ENCODE assay signal across 1 cellular context in genomic region chr6:73665686-73666319, GRCh38.
TF ChIP-seq lines count a peak whose summit lies in the region.

No MANE protein-coding gene starts in this region.

TF ChIP-seq in SK-N-SH treated with all-trans-retinoic acid at 6 μM for 48 hours, 23 proteins besides CTCF, POLR2A, EP300 and RAD21 (continued from another document):
- TF ChIP-seq, protein P1, sequence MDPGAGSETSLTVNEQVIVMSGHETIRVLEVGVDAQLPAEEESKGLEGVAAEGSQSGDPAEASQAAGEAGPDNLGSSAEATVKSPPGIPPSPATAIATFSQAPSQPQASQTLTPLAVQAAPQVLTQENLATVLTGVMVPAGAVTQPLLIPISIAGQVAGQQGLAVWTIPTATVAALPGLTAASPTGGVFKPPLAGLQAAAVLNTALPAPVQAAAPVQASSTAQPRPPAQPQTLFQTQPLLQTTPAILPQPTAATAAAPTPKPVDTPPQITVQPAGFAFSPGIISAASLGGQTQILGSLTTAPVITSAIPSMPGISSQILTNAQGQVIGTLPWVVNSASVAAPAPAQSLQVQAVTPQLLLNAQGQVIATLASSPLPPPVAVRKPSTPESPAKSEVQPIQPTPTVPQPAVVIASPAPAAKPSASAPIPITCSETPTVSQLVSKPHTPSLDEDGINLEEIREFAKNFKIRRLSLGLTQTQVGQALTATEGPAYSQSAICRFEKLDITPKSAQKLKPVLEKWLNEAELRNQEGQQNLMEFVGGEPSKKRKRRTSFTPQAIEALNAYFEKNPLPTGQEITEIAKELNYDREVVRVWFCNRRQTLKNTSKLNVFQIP (CRISPR knock-in tag; IDR thresholded peaks at IDR 0.05; ENCODE audit: borderline replicate concordance, low read depth), result no peak
- TF ChIP-seq, protein P2, sequence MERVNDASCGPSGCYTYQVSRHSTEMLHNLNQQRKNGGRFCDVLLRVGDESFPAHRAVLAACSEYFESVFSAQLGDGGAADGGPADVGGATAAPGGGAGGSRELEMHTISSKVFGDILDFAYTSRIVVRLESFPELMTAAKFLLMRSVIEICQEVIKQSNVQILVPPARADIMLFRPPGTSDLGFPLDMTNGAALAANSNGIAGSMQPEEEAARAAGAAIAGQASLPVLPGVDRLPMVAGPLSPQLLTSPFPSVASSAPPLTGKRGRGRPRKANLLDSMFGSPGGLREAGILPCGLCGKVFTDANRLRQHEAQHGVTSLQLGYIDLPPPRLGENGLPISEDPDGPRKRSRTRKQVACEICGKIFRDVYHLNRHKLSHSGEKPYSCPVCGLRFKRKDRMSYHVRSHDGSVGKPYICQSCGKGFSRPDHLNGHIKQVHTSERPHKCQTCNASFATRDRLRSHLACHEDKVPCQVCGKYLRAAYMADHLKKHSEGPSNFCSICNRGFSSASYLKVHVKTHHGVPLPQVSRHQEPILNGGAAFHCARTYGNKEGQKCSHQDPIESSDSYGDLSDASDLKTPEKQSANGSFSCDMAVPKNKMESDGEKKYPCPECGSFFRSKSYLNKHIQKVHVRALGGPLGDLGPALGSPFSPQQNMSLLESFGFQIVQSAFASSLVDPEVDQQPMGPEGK (CRISPR knock-in tag; IDR thresholded peaks at IDR 0.05; ENCODE audit: borderline replicate concordance), result no peak
- TF ChIP-seq CREB5 (CRISPR knock-in tag; IDR thresholded peaks at IDR 0.05; ENCODE audit: low read depth), result no peak
